In genomic region chr18:62957885-62958472, GRCh38 we compare ENCODE assay signal across 8 cellular contexts.
DNase-seq lines count a peak whose midpoint lies in the region; ATAC-seq, FAIRE-seq and TF ChIP-seq lines count a peak whose summit lies in the region.

No MANE protein-coding gene starts in this region.

- ATAC-seq in GM18867 (IDR thresholded peaks at IDR 0.05; ENCODE audit: unreplicated experiment), result peak; percentile 70

- H3K4me3 ChIP-seq in AG09309 (ENCODE audit: control insufficient read depth, low read depth, low read length), result no peak overlapping the region
- no peak overlapping the region for H3K4me3 ChIP-seq in MG63

- H3K36me3 ChIP-seq in MG63, result peaks cover 3% of the 10 kb centered on the region

- in situ Hi-C loops in G401 (cut with HindIII; ENCODE audit: low sequenced_read_pairs), result no loop called here

- DNase-seq in AG09309 (ENCODE audit: low read depth), result no peak
- peak; percentile 15 for DNase-seq in MG63
- peak; percentile 70 for DNase-seq in activated CD8-positive, alpha-beta memory T cell treated with anti-CD3 and anti-CD28 coated beads, Interleukin-2, amount 50 U/mL, for 48 hours
- DNase-seq in frontal cortex (ENCODE audit: low spot score in 2 of 2), result no peak
- DNase-seq in stimulated activated CD4-positive, alpha-beta T cell treated with anti-CD3 and anti-CD28 coated beads, Interleukin-12 subunit alpha, Interleukin-12 subunit beta, amount 100 ng/mL, for 4 hours, result peak; percentile 12
- DNase-seq in HPDE6-E6E7 (ENCODE audit: extremely low spot score), result no peak
- no peak for DNase-seq in G401 (ENCODE audit: low spot score)

- H3K27me3 ChIP-seq in MG63, result no peaks in the 10 kb centered on the region

- H3K9me3 ChIP-seq in MG63, result no peaks in the 10 kb centered on the region

- FAIRE-seq in frontal cortex (lab: Jason Lieb, UNC), result peak; percentile 19

- peak; percentile 45 for TF ChIP-seq CTCF in AG09309 (IDR thresholded peaks at IDR 0.05; ENCODE audit: control insufficient read depth, insufficient read depth, low read depth, low read length, missing control alignments)

Comparison
In these comparisons a context has a peak if more than half of its experiments do, and no peak if none do; other contexts are left out.
1. DNase-seq: peak in MG63 (single experiment), activated CD8-positive, alpha-beta memory T cell treated with anti-CD3 and anti-CD28 coated beads, Interleukin-2, amount 50 U/mL, for 48 hours (single experiment) and stimulated activated CD4-positive, alpha-beta T cell treated with anti-CD3 and anti-CD28 coated beads, Interleukin-12 subunit alpha, Interleukin-12 subunit beta, amount 100 ng/mL, for 4 hours (single experiment); none in AG09309 (single experiment), frontal cortex (0 of 2), HPDE6-E6E7 (single experiment) and G401 (single experiment).